In the genomic region with DNA sequence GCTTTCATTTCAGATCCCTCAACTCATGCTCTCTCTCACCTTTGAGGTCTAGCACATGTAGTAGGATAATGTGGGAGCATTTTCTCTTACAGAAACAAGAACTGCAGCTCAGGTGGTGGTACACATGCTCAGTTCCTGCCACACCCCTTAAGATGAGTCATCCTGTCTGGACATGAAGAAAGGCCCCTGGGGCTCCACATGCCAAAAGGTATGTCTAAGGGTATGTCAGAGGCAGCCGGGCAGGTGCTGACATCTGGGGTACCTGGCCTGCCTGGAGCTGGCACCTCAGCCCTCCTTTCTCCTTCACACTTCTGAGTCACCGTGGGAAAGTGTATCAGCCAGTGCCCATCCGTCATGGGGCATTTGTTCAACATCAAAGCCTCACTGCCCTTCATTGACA, we compare ENCODE assay signal across 31 cellular contexts.
"Had no signal": no experiment of that assay in that cellular context is flagged by ENCODE, and none has a peak within 500 bp of the region (broad histone marks: within the 10 kb centered on the region; RNA-seq: fewer than 3 reads in every experiment).

No MANE protein-coding gene starts in this region.

- H3K4me3 ChIP-seq: adrenal gland, body of pancreas, breast epithelium, K562, SJCRH30, SK-N-MC had no signal

- H3K27ac ChIP-seq: adrenal gland, body of pancreas, breast epithelium, SJCRH30, SK-N-MC had no signal

- H3K4me3 Mint-ChIP-seq: activated CD4-positive, alpha-beta memory T cell treated with anti-CD3 and anti-CD28 coated beads for 36 hours; activated CD4-positive, alpha-beta T cell treated with anti-CD3 and anti-CD28 coated beads, Interleukin-2, amount 10 ng/mL, durations not matched to agents 7 days and 5 days; activated naive CD4-positive, alpha-beta T cell treated with anti-CD3 and anti-CD28 coated beads for 36 hours; activated T-cell treated with anti-CD3 and anti-CD28 coated beads, Interleukin-2, amount 50 U/mL, for 4 hours; activated T-helper 1 cell treated with anti-CD3 and anti-CD28 coated beads, Interleukin-12 subunit alpha, Interleukin-12 subunit beta, Interleukin-2, Interleukin-4 antibody, amounts not matched to agents 30 ng/mL and 10 ng/mL and 1 ng/mL, durations not matched to agents 14 hours and 24 hours and 36 hours; T-helper 1 cell treated with Interleukin-12 subunit alpha and Interleukin-12 subunit beta and Interleukin-4 antibody, amounts not matched to agents 30 μg/mL and 1 μg/mL, for 36 hours; T-helper 2 cell treated with Interferon-gamma antibody and Interleukin-4, amounts not matched to agents 5 μg/mL and 100 μg/mL, for 36 hours had no signal

- H3K4me1 ChIP-seq: adrenal gland, body of pancreas, breast epithelium, SJCRH30 had no signal

- H3K27ac Mint-ChIP-seq: activated CD4-positive, alpha-beta memory T cell treated with anti-CD3 and anti-CD28 coated beads for 36 hours; activated CD4-positive, alpha-beta T cell treated with anti-CD3 and anti-CD28 coated beads, Interleukin-2, amount 10 ng/mL, durations not matched to agents 7 days and 5 days; activated naive CD4-positive, alpha-beta T cell treated with anti-CD3 and anti-CD28 coated beads for 36 hours; activated naive CD4-positive, alpha-beta T cell treated with anti-CD3 and anti-CD28 coated beads, Interleukin-2, amount 50 U/mL, for 72 hours; activated T-helper 1 cell treated with anti-CD3 and anti-CD28 coated beads, Interleukin-12 subunit alpha, Interleukin-12 subunit beta, Interleukin-2, Interleukin-4 antibody, amounts not matched to agents 30 ng/mL and 10 ng/mL and 1 ng/mL, durations not matched to agents 14 hours and 24 hours and 36 hours; T-helper 1 cell treated with Interleukin-12 subunit alpha and Interleukin-12 subunit beta and Interleukin-4 antibody, amounts not matched to agents 30 μg/mL and 1 μg/mL, for 36 hours; T-helper 2 cell treated with Interferon-gamma antibody and Interleukin-4, amounts not matched to agents 5 μg/mL and 100 μg/mL, for 36 hours had no signal

- H3K9me3 ChIP-seq: adrenal gland, body of pancreas, SJCRH30 had no signal

- FAIRE-seq: astrocyte, K562, TTC549 had no signal

- H3K27me3 Mint-ChIP-seq: activated CD4-positive, alpha-beta T cell treated with anti-CD3 and anti-CD28 coated beads, Interleukin-2, amount 10 ng/mL, durations not matched to agents 7 days and 5 days had no signal

- H3K27me3 ChIP-seq: adrenal gland, body of pancreas, breast epithelium, SJCRH30 had no signal

- DNase-seq: activated CD4-positive, alpha-beta memory T cell treated with anti-CD3 and anti-CD28 coated beads for 36 hours; activated CD4-positive, alpha-beta T cell treated with anti-CD3 and anti-CD28 coated beads, Interleukin-2, amount 10 ng/mL, durations not matched to agents 7 days and 5 days; activated CD8-positive, alpha-beta memory T cell treated with anti-CD3 and anti-CD28 coated beads, Interleukin-2, amount 50 U/mL, for 4 hours; activated gamma-delta T cell treated with Interleukin-2 at 50 U/mL for 16 hours; activated naive CD4-positive, alpha-beta T cell treated with anti-CD3 and anti-CD28 coated beads for 36 hours; activated T-cell treated with anti-CD3 and anti-CD28 coated beads for 4 hours; activated T-cell treated with anti-CD3 and anti-CD28 coated beads, Interleukin-2, amount 50 U/mL, for 4 hours; adrenal gland; body of pancreas; caudate nucleus; cerebellar nuclear complex; NCI-H1105 treated with DMSO at 0.1 percent for 48 hours; NCI-H1436; NCI-H1694; NCI-H1930; NCI-H2081 treated with DMSO at 0.1 percent for 48 hours; NCI-H345; NCI-H524 treated with DMSO at 0.1 percent for 48 hours; NCI-H748 treated with DMSO at 0.1 percent for 48 hours; NK-92 treated with Interleukin-12 subunit alpha and Interleukin-12 subunit beta, amount 100 ng/mL, for 24 hours; SHP77; SJCRH30 had no signal

- H3K36me3 ChIP-seq: adrenal gland, breast epithelium, SJCRH30 had no signal

- H3K36me3 Mint-ChIP-seq: activated CD4-positive, alpha-beta memory T cell treated with anti-CD3 and anti-CD28 coated beads for 36 hours had no signal

- H3K4me1 Mint-ChIP-seq: activated CD4-positive, alpha-beta T cell treated with anti-CD3 and anti-CD28 coated beads, Interleukin-2, amount 10 ng/mL, durations not matched to agents 7 days and 5 days had no signal

- ATAC-seq: activated naive CD4-positive, alpha-beta T cell treated with anti-CD3 and anti-CD28 coated beads, Interleukin-2, amount 50 U/mL, for 72 hours; activated T-cell treated with anti-CD3 and anti-CD28 coated beads, Interleukin-2, amount 50 U/mL, for 4 hours; body of pancreas; K562 had no signal
